Comparison of ENCODE assay signal across 15 cellular contexts in the genomic region with DNA sequence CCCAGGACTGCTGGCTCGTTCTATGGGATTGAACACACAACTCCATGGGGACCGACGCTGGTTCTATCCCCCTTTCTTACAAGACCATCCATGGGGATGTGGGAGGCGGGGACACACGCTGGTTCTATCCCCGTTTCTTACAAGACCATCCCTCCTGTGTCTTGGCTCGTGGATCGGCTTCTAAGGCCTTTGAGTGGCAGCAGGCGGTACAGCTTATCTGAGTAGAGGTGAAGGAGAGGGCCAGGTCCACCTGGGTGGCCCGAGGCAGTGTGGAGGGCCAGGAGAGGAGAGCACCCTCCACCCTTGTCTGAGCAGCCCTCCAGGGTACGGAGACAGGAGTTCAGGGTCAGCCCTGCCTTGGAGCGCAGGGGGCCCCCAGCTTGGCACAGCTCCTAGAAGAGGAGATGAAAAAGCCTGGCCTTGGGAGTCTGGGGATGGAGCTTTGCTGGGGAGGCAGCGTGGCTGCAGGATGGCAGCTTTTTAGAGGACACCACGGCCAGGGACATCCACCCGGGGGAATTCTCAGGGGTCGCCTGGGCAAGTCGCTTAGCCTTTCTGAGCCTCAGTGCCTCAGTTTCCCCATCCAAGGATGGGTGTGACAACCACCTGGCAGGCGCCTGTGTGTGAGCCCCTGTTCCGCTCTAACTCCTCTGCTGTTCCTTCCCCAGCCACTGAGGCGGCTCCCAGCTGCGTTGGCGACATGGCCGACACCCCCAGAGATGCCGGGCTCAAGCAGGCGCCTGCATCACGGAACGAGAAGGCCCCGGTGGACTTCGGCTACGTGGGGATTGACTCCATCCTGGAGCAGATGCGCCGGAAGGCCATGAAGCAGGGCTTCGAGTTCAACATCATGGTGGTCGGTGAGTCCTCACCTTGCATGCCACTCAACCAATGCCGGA.
DNase-seq lines count a peak whose midpoint lies in the region; ATAC-seq lines count a peak whose summit lies in the region.
"Had no signal": no experiment of that assay in that cellular context is flagged by ENCODE, and none has a peak within 500 bp of the region (broad histone marks: within the 10 kb centered on the region; RNA-seq: fewer than 3 reads in every experiment).

No MANE protein-coding gene starts in this region.

- peak overlapping the region; percentile 65 for H3K27ac Mint-ChIP-seq in activated naive CD4-positive, alpha-beta T cell treated with anti-CD3 and anti-CD28 coated beads, Interleukin-2, amount 50 U/mL, for 24 hours
- H3K27ac Mint-ChIP-seq in T-cell (peak overlapping the region; percentile 74 to 81), memory B cell (peak overlapping the region; percentile 42)
- H3K27ac Mint-ChIP-seq in stimulated activated naive CD8-positive, alpha-beta T cell treated with anti-CD3 and anti-CD28 coated beads, Interleukin-15, amount 100 ng/mL, for 72 hours = peak overlapping the region; percentile 62 to 96

- CTCF ChIA-PET in T-cell (lab: Charles Lee) = no interaction called here

- POLR2A ChIA-PET in T-cell (lab: Charles Lee) = no interaction called here

- no peak for DNase-seq in activated naive CD4-positive, alpha-beta T cell treated with anti-CD3 and anti-CD28 coated beads, Interleukin-2, amount 50 U/mL, for 16 hours
- DNase-seq in T-cell = no peak
- no peak for DNase-seq in memory B cell (ENCODE audit: low spot score in 2 of 2)
- DNase-seq in stimulated activated naive CD8-positive, alpha-beta T cell treated with anti-CD3 and anti-CD28 coated beads, Interleukin-15, amount 100 ng/mL, for 72 hours = no peak
- DNase-seq in NCI-H187 (lab: John Stamatoyannopoulos, UW) = no peak
- no peak for DNase-seq in activated CD4-positive, CD25-positive, alpha-beta regulatory T cell (lab: John Stamatoyannopoulos, UW)
- no peak for DNase-seq in SW480 (ENCODE audit: low spot score)
- DNase-seq: activated gamma-delta T cell; central memory CD4-positive, alpha-beta T cell; HCEC 1CT; kidney glomerular epithelial cell; NCI-H187 treated with DMSO at 0.1 percent for 48 hours; NCI-H524; PC-9 had no signal

- no peak overlapping the region for H3K4me3 Mint-ChIP-seq in activated naive CD4-positive, alpha-beta T cell treated with anti-CD3 and anti-CD28 coated beads, Interleukin-2, amount 50 U/mL, for 24 hours
- H3K4me3 Mint-ChIP-seq in T-cell (peak overlapping the region in 1 of 3 donors; percentile 7), memory B cell (no peak overlapping the region)
- H3K4me3 Mint-ChIP-seq in stimulated activated naive CD8-positive, alpha-beta T cell treated with anti-CD3 and anti-CD28 coated beads, Interleukin-15, amount 100 ng/mL, for 72 hours = no peak overlapping the region

- H3K27me3 Mint-ChIP-seq in activated naive CD4-positive, alpha-beta T cell treated with anti-CD3 and anti-CD28 coated beads, Interleukin-2, amount 50 U/mL, for 24 hours = no peaks in the 10 kb centered on the region
- no peaks in the 10 kb centered on the region for H3K27me3 Mint-ChIP-seq in T-cell
- no peaks in the 10 kb centered on the region for H3K27me3 Mint-ChIP-seq in memory B cell
- H3K27me3 Mint-ChIP-seq in stimulated activated naive CD8-positive, alpha-beta T cell treated with anti-CD3 and anti-CD28 coated beads, Interleukin-15, amount 100 ng/mL, for 72 hours = no peaks in the 10 kb centered on the region

- H3K36me3 Mint-ChIP-seq in activated naive CD4-positive, alpha-beta T cell treated with anti-CD3 and anti-CD28 coated beads, Interleukin-2, amount 50 U/mL, for 24 hours = peaks cover 12% of the 10 kb centered on the region
- H3K36me3 Mint-ChIP-seq in T-cell = peaks cover 37% of the 10 kb centered on the region
- H3K36me3 Mint-ChIP-seq in memory B cell = peaks cover 16% of the 10 kb centered on the region

- no peak for ATAC-seq in T-cell (replicated peaks in 1 of 4)
- no peak for ATAC-seq in memory B cell (ENCODE audit: low read depth)
- ATAC-seq in stimulated activated naive CD8-positive, alpha-beta T cell treated with anti-CD3 and anti-CD28 coated beads, Interleukin-15, amount 100 ng/mL, for 72 hours = no peak

- peaks cover 47% of the 10 kb centered on the region for H3K4me1 Mint-ChIP-seq in activated naive CD4-positive, alpha-beta T cell treated with anti-CD3 and anti-CD28 coated beads, Interleukin-2, amount 50 U/mL, for 24 hours
- H3K4me1 Mint-ChIP-seq in T-cell = peaks cover 39 to 49% (median 47%) of the 10 kb centered on the region in 3 donors
- peaks cover 26% of the 10 kb centered on the region for H3K4me1 Mint-ChIP-seq in memory B cell
- H3K4me1 Mint-ChIP-seq in stimulated activated naive CD8-positive, alpha-beta T cell treated with anti-CD3 and anti-CD28 coated beads, Interleukin-15, amount 100 ng/mL, for 72 hours = peaks cover 60% of the 10 kb centered on the region

- H3K9me3 Mint-ChIP-seq in activated naive CD4-positive, alpha-beta T cell treated with anti-CD3 and anti-CD28 coated beads, Interleukin-2, amount 50 U/mL, for 24 hours = no peaks in the 10 kb centered on the region
- H3K9me3 Mint-ChIP-seq in T-cell (no peaks in the 10 kb centered on the region), memory B cell (no peaks in the 10 kb centered on the region)
- H3K9me3 Mint-ChIP-seq in stimulated activated naive CD8-positive, alpha-beta T cell treated with anti-CD3 and anti-CD28 coated beads, Interleukin-15, amount 100 ng/mL, for 72 hours = no peaks in the 10 kb centered on the region
